In the genomic region with DNA sequence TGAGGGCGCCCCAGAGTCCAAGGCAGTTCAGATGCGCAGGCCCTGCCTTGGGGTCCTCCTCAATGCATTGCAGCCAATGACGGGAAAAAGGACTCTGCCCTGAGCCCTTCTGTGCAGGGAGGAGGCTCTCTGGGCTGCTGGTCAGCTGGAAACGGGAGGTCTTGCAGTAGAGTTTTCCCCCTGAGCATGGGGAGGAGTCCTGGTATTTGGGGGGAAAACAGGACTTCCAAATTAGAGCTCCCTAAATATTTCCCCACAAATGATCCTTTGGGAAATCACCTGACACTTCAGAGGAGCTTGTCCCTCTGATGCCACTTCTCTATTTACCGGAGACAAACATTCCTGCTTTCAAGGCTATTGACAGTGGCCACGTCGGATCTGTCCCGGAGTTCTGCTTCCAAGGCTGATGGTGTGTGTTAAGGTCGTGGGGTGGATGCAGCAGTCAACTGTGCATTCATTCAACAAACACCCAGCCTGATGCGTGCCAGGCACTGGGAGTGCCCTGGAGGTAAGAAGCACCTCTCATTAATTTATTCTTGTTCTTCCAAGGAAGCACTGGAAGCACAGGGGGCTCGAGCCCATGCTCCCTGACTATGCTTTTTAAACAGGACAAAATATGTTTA, we compare ENCODE assay signal across 1 cellular context.
TF ChIP-seq lines count a peak whose summit lies in the region.

No MANE protein-coding gene starts in this region.

TF ChIP-seq in HepG2, 621 proteins besides CTCF, POLR2A, EP300 and RAD21 (continued from another document and continues in another):
- TF ChIP-seq ZNF44 (CRISPR knock-in tag; IDR thresholded peaks at IDR 0.05), result no peak
- TF ChIP-seq HES4 (CRISPR knock-in tag; IDR thresholded peaks at IDR 0.05; ENCODE audit: borderline replicate concordance), result no peak
- TF ChIP-seq, protein P1, sequence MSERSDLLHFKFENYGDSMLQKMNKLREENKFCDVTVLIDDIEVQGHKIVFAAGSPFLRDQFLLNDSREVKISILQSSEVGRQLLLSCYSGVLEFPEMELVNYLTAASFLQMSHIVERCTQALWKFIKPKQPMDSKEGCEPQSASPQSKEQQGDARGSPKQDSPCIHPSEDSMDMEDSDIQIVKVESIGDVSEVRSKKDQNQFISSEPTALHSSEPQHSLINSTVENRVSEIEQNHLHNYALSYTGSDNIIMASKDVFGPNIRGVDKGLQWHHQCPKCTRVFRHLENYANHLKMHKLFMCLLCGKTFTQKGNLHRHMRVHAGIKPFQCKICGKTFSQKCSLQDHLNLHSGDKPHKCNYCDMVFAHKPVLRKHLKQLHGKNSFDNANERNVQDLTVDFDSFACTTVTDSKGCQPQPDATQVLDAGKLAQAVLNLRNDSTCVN (CRISPR knock-in tag; IDR thresholded peaks at IDR 0.05; ENCODE audit: borderline replicate concordance), result 0 out of 2 replicates have a peak, but pooled peaks have one; percentile 56
- TF ChIP-seq, protein P2, sequence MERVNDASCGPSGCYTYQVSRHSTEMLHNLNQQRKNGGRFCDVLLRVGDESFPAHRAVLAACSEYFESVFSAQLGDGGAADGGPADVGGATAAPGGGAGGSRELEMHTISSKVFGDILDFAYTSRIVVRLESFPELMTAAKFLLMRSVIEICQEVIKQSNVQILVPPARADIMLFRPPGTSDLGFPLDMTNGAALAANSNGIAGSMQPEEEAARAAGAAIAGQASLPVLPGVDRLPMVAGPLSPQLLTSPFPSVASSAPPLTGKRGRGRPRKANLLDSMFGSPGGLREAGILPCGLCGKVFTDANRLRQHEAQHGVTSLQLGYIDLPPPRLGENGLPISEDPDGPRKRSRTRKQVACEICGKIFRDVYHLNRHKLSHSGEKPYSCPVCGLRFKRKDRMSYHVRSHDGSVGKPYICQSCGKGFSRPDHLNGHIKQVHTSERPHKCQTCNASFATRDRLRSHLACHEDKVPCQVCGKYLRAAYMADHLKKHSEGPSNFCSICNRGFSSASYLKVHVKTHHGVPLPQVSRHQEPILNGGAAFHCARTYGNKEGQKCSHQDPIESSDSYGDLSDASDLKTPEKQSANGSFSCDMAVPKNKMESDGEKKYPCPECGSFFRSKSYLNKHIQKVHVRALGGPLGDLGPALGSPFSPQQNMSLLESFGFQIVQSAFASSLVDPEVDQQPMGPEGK (CRISPR knock-in tag; IDR thresholded peaks at IDR 0.05), result peak; percentile 88
- TF ChIP-seq JARID2 (CRISPR knock-in tag; IDR thresholded peaks at IDR 0.05; ENCODE audit: insufficient replicate concordance), result no peak
- TF ChIP-seq, protein P3, sequence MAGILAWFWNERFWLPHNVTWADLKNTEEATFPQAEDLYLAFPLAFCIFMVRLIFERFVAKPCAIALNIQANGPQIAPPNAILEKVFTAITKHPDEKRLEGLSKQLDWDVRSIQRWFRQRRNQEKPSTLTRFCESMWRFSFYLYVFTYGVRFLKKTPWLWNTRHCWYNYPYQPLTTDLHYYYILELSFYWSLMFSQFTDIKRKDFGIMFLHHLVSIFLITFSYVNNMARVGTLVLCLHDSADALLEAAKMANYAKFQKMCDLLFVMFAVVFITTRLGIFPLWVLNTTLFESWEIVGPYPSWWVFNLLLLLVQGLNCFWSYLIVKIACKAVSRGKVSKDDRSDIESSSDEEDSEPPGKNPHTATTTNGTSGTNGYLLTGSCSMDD (CRISPR knock-in tag; IDR thresholded peaks at IDR 0.05), result no peak
- TF ChIP-seq STAG1 (CRISPR knock-in tag; IDR thresholded peaks at IDR 0.05), result peak; percentile 37
- TF ChIP-seq CENPT (CRISPR knock-in tag; IDR thresholded peaks at IDR 0.05; ENCODE audit: low read depth), result no peak
- peak; percentile 83 for TF ChIP-seq ATF7-NPFF (CRISPR knock-in tag; IDR thresholded peaks at IDR 0.05; ENCODE audit: low read depth)
- TF ChIP-seq ZNF496 (CRISPR knock-in tag; IDR thresholded peaks at IDR 0.05; ENCODE audit: insufficient replicate concordance), result no peak
- TF ChIP-seq, protein P4, sequence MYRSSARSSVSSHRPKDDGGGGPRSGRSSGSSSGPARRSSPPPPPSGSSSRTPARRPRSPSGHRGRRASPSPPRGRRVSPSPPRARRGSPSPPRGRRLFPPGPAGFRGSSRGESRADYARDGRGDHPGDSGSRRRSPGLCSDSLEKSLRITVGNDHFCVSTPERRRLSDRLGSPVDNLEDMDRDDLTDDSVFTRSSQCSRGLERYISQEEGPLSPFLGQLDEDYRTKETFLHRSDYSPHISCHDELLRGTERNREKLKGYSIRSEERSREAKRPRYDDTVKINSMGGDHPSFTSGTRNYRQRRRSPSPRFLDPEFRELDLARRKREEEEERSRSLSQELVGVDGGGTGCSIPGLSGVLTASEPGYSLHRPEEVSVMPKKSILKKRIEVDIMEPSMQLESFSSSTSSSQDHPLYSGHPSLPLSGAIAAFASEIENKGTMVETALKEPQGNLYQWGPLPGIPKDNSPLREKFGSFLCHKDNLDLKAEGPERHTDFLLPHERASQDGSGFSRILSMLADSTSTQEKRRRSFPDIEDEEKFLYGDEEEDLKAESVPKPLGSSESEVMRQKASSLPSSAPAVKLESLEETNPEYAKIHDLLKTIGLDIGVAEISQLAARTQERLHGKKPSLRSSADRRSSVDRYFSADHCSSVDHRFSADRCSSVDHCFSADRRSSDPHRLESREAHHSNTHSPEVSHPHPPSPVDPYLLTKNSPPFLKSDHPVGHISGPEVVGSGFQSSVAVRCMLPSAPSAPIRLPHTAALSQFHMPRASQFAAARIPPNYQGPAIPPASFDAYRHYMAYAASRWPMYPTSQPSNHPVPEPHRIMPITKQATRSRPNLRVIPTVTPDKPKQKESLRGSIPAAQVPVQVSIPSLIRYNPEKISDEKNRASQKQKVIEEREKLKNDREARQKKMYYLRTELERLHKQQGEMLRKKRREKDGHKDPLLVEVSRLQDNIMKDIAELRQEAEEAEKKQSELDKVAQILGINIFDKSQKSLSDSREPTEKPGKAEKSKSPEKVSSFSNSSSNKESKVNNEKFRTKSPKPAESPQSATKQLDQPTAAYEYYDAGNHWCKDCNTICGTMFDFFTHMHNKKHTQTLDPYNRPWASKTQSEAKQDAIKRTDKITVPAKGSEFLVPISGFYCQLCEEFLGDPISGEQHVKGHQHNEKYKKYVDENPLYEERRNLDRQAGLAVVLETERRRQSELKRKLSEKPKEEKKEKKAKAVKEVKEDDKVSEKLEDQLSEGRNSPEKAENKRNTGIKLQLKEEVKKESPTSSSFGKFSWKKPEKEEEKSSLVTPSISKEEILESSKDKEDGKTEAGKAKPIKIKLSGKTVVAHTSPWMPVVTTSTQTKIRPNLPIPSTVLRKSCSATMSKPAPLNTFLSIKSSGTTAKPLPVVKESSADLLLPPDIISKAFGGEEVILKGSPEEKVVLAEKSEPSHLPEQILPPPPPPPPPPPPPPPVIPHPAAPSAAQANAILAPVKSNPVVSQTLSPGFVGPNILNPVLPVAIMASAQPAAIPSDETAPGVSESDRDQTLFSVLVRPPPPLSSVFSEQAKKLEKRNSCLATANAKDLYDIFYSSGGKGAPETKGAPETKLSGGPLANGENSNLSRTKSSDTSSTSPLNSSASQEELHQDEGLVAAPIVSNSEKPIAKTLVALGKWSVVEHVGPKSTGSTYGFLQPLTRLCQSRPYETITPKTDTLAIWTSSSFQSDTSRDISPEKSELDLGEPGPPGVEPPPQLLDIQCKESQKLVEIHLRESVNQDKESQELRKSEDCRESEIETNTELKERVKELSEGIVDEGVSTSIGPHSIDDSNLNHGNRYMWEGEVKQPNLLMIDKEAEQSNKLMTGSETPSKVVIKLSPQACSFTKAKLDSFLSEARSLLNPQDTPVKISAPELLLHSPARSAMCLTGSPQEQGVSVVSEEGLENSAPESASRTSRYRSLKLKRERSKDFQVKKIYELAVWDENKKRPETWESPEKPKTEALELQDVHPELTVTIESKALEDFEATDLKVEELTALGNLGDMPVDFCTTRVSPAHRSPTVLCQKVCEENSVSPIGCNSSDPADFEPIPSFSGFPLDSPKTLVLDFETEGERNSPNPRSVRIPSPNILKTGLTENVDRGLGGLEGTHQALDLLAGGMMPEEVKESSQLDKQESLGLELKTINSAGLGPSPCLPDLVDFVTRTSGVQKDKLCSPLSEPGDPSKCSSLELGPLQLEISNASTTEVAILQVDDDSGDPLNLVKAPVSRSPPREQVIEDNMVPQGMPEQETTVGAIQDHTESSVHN (CRISPR knock-in tag; IDR thresholded peaks at IDR 0.05), result no peak
- peak; percentile 43 for TF ChIP-seq SMC3 (IDR thresholded peaks at IDR 0.05; ENCODE audit: low read length)
- peak; percentile 94 for TF ChIP-seq CREM (IDR thresholded peaks at IDR 0.05)
- no peak for TF ChIP-seq CREM (CRISPR knock-in tag; IDR thresholded peaks at IDR 0.05)
- TF ChIP-seq CBX2 (IDR thresholded peaks at IDR 0.05; ENCODE audit: low read depth, low read length), result no peak
- TF ChIP-seq CBX2 (CRISPR knock-in tag; IDR thresholded peaks at IDR 0.05; ENCODE audit: low read depth), result 0 out of 2 replicates have a peak, but pooled peaks have one; percentile 57
- TF ChIP-seq ZNF563 (CRISPR knock-in tag; IDR thresholded peaks at IDR 0.05), result peak; percentile 87
- TF ChIP-seq, protein P5, sequence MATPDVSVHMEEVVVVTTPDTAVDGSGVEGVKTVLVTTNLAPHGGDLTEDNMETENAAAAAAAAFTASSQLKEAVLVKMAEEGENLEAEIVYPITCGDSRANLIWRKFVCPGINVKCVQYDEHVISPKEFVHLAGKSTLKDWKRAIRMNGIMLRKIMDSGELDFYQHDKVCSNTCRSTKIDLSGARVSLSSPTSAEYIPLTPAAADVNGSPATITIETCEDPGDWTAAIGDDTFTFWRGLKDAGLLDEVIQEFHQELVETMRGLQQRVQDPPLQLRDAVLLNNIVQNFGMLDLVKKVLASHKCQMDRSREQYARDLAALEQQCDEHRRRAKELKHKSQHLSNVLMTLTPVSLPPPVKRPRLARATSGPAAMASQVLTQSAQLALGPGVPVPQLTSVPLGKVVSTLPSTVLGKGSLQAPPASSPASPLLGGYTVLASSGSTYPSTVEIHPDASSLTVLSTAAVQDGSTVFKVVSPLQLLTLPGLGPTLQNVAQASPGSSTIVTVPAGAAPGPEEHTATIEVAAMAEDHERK (CRISPR knock-in tag; IDR thresholded peaks at IDR 0.05; ENCODE audit: low read depth), result no peak
- TF ChIP-seq SOX13 (IDR thresholded peaks at IDR 0.05), result peak; percentile 76
- TF ChIP-seq SOX13 (CRISPR knock-in tag; conservative IDR thresholded peaks at IDR 0.05 in 1 of 2, IDR thresholded peaks at IDR 0.05 in 1 of 2), result peak in 1 of 2 experiments; percentile 92; a peak in 2 of 4 replicates
- no peak for TF ChIP-seq SOX6 (IDR thresholded peaks at IDR 0.05)
- peak; percentile 92 for TF ChIP-seq SOX6 (CRISPR knock-in tag; IDR thresholded peaks at IDR 0.05)
- peak; percentile 32 for TF ChIP-seq GABPB1 (CRISPR knock-in tag; IDR thresholded peaks at IDR 0.05)
- no peak for TF ChIP-seq ZNF782 (CRISPR knock-in tag; IDR thresholded peaks at IDR 0.05; ENCODE audit: borderline replicate concordance)
- TF ChIP-seq HMG20A (CRISPR knock-in tag; IDR thresholded peaks at IDR 0.05; ENCODE audit: borderline replicate concordance), result peak; percentile 97
- peak; percentile 100 for TF ChIP-seq ZNF3 (CRISPR knock-in tag; IDR thresholded peaks at IDR 0.05)
- TF ChIP-seq, protein P6, sequence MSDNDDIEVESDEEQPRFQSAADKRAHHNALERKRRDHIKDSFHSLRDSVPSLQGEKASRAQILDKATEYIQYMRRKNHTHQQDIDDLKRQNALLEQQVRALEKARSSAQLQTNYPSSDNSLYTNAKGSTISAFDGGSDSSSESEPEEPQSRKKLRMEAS (IDR thresholded peaks at IDR 0.05), result peak; percentile 74
- TF ChIP-seq ZNF317 (CRISPR knock-in tag; IDR thresholded peaks at IDR 0.05), result peak; percentile 65; the same call in 1 of the 2 replicates
- TF ChIP-seq, protein P7, sequence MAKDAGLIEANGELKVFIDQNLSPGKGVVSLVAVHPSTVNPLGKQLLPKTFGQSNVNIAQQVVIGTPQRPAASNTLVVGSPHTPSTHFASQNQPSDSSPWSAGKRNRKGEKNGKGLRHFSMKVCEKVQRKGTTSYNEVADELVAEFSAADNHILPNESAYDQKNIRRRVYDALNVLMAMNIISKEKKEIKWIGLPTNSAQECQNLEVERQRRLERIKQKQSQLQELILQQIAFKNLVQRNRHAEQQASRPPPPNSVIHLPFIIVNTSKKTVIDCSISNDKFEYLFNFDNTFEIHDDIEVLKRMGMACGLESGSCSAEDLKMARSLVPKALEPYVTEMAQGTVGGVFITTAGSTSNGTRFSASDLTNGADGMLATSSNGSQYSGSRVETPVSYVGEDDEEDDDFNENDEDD (CRISPR knock-in tag; IDR thresholded peaks at IDR 0.05; ENCODE audit: borderline replicate concordance), result peak; percentile 39; the same call in 1 of the 2 replicates
- 0 out of 2 replicates have a peak, but pooled peaks have one; percentile 52 for TF ChIP-seq ZNF629 (CRISPR knock-in tag; conservative IDR thresholded peaks at IDR 0.05)
- TF ChIP-seq, protein P8, sequence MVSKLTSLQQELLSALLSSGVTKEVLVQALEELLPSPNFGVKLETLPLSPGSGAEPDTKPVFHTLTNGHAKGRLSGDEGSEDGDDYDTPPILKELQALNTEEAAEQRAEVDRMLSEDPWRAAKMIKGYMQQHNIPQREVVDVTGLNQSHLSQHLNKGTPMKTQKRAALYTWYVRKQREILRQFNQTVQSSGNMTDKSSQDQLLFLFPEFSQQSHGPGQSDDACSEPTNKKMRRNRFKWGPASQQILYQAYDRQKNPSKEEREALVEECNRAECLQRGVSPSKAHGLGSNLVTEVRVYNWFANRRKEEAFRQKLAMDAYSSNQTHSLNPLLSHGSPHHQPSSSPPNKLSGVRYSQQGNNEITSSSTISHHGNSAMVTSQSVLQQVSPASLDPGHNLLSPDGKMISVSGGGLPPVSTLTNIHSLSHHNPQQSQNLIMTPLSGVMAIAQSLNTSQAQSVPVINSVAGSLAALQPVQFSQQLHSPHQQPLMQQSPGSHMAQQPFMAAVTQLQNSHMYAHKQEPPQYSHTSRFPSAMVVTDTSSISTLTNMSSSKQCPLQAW (CRISPR knock-in tag; IDR thresholded peaks at IDR 0.05), result peak; percentile 85
- peak; percentile 96 for TF ChIP-seq RARA (CRISPR knock-in tag; IDR thresholded peaks at IDR 0.05)
- TF ChIP-seq, protein P9, sequence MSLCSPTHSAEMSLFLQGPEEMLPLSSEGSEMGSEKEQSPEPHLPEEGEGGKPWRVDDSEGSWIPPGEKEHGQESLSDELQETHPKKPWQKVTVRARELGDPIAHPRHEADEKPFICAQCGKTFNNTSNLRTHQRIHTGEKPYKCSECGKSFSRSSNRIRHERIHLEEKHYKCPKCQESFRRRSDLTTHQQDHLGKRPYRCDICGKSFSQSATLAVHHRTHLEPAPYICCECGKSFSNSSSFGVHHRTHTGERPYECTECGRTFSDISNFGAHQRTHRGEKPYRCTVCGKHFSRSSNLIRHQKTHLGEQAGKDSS (CRISPR knock-in tag; IDR thresholded peaks at IDR 0.05; ENCODE audit: borderline replicate concordance, low read depth), result no peak; the same call in 1 of the 2 replicates
- TF ChIP-seq ZNF343 (CRISPR knock-in tag; IDR thresholded peaks at IDR 0.05), result no peak
- peak in 1 of 2 experiments; percentile 88; a peak in 2 of 4 replicates for TF ChIP-seq KLF16 (CRISPR knock-in tag; IDR thresholded peaks at IDR 0.05)
- peak; percentile 93; the same call in 1 of the 2 replicates for TF ChIP-seq SNAPC2 (CRISPR knock-in tag; IDR thresholded peaks at IDR 0.05)
